8 cellular contexts compared by ENCODE assay signal in the genomic region with DNA sequence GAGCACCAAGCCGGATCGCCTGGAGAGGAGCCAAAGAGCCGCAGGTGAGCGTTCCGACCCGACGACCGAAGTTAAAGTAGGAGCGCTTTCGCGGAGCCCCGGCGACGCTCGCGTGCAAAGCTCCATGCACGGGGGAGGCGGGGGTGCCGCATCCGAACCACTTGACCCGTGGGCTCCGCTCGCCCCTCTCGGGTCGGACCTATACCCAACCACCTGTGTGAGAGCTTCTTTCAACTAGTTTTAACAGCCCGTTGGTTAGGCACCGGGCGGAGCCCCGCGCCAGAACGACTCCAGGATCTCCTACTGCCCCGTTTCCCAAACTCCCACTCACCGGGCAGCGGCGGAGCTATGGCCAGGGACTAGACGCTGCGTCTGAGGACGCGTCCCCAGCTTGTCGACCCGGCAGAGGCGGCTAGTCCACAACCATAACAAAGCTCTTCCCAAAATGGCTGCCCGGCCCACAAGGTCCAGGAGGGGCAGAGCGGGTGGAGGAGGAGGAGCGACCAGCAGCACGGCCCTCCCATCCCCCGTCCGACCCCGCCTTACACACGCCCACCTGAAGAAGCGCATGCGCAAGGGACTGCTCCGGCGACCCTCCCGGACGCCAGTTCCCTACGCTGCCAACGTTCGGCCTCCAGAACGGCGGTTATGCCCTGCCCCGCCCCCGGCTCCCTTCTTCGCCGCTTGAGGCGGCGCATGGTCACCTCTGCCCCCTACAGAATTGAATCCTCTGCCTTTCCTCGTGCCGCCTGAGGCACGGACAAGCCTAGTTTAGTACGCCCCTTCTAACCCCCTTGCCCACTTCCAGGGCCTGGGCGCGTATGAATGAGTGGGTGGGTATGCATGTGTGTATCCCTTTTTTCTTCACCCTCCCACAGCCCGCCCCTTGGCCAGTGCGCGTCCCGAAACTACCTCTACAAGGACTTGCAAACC. TPM values are rescaled to one million over a fixed set of nuclear protein-coding genes. Genes with fewer than 3 reads are reported as not detected.
DNase-seq lines count a peak whose midpoint lies in the region; ATAC-seq and TF ChIP-seq lines count a peak whose summit lies in the region.

A gene with protein sequence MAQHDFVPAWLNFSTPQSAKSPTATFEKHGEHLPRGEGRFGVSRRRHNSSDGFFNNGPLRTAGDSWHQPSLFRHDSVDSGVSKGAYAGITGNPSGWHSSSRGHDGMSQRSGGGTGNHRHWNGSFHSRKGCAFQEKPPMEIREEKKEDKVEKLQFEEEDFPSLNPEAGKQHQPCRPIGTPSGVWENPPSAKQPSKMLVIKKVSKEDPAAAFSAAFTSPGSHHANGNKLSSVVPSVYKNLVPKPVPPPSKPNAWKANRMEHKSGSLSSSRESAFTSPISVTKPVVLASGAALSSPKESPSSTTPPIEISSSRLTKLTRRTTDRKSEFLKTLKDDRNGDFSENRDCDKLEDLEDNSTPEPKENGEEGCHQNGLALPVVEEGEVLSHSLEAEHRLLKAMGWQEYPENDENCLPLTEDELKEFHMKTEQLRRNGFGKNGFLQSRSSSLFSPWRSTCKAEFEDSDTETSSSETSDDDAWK (minus strand): TSS at position 453 of the 933 bp plus-strand sequence. CDS start 27,446 bp downstream, outside the sequence.

- CTCF ChIA-PET in WTC11 (lab: Charles Lee) = interaction anchor here (1.1 to 1.2 kb wide), 3 partner anchors 168 to 244 kb away, joined by 3 to 6 read pairs (median 3); no protein-coding TSS in a partner anchor

- DNase-seq in AG08395 (ENCODE audit: low spot score) = peak; percentile 100
- peak; percentile 95 for DNase-seq in NCI-H2227 treated with DMSO at 0.1 percent for 48 hours (lab: John Stamatoyannopoulos, UW)
- DNase-seq in WTC11 (ENCODE audit: low spot score) = peak; percentile 97
- peak; percentile 98 to 99 for DNase-seq in cardiac fibroblast (ENCODE audit: low read depth in 2 of 2)
- DNase-seq in inferior parietal cortex (ENCODE audit: extremely low spot score) = peak; percentile 93
- DNase-seq in stimulated activated CD4-positive, alpha-beta T cell treated with anti-CD3 and anti-CD28 coated beads, Interleukin-12 subunit alpha, Interleukin-12 subunit beta, amount 100 ng/mL, for 24 hours (ENCODE audit: low read depth in 2 of 2) = peak; percentile 96 to 97

- H3K9me3 Mint-ChIP-seq in WTC11 = no peaks in the 10 kb centered on the region

- peak within 1 kb of the TSS; percentile 98 for H3K4me3 Mint-ChIP-seq in WTC11

- TF ChIP-seq CTCF in WTC11 (IDR thresholded peaks at IDR 0.05) = no peak
- TF ChIP-seq CTCF in cardiac fibroblast (IDR thresholded peaks at IDR 0.05; ENCODE audit: low read depth, low read length) = no peak

- H3K4me1 Mint-ChIP-seq in WTC11 = peaks cover 31% of the 10 kb centered on the region

- ATAC-seq in GM18873 (IDR thresholded peaks at IDR 0.05; ENCODE audit: low FRiP score, unreplicated experiment) (peak; percentile 54), HG03139 (IDR thresholded peaks at IDR 0.05; ENCODE audit: unreplicated experiment) (peak; percentile 52), WTC11 (peak; percentile 79)

- peaks cover 10% of the 10 kb centered on the region for H3K36me3 Mint-ChIP-seq in WTC11

- H3K4me3 ChIP-seq in cardiac fibroblast (replicated peaks in 1 of 2; ENCODE audit: low read depth in 2 of 2, low read length in 2 of 2) = peak within 1 kb of the TSS; percentile 95 to 97

- POLR2A ChIA-PET in WTC11 (lab: Charles Lee) = interaction anchor here (0.6 to 2.3 kb wide), 11 partner anchors 10 to 261 kb away, joined by 3 to 14 read pairs (median 4); a partner anchor contains a TSS

- peak within 1 kb of the TSS; percentile 99 for H3K27ac Mint-ChIP-seq in WTC11

- H3K27me3 Mint-ChIP-seq in WTC11 (ENCODE audit: low read depth) = no peaks in the 10 kb centered on the region; the same call in 1 of the 2 replicates

TF ChIP-seq in WTC11, 78 proteins besides CTCF, POLR2A, EP300 and RAD21 (continues in another document):
- 0 out of 2 replicates have a peak, but pooled peaks have one; percentile 12 for TF ChIP-seq ZNF232 (CRISPR knock-in tag; IDR thresholded peaks at IDR 0.05)
- TF ChIP-seq CREM (CRISPR knock-in tag; IDR thresholded peaks at IDR 0.05) = 0 out of 2 replicates have a peak, but pooled peaks have one; percentile 30
- TF ChIP-seq RELA (CRISPR knock-in tag; IDR thresholded peaks at IDR 0.05; ENCODE audit: borderline replicate concordance) = no peak
- TF ChIP-seq, protein P1, sequence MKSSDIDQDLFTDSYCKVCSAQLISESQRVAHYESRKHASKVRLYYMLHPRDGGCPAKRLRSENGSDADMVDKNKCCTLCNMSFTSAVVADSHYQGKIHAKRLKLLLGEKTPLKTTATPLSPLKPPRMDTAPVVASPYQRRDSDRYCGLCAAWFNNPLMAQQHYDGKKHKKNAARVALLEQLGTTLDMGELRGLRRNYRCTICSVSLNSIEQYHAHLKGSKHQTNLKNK (CRISPR knock-in tag; IDR thresholded peaks at IDR 0.05) = 0 out of 2 replicates have a peak, but pooled peaks have one; percentile 31
- TF ChIP-seq FOXP1 (CRISPR knock-in tag; IDR thresholded peaks at IDR 0.05; ENCODE audit: borderline replicate concordance) = peak; percentile 76; the same call in 1 of the 2 replicates
- TF ChIP-seq, protein P2, sequence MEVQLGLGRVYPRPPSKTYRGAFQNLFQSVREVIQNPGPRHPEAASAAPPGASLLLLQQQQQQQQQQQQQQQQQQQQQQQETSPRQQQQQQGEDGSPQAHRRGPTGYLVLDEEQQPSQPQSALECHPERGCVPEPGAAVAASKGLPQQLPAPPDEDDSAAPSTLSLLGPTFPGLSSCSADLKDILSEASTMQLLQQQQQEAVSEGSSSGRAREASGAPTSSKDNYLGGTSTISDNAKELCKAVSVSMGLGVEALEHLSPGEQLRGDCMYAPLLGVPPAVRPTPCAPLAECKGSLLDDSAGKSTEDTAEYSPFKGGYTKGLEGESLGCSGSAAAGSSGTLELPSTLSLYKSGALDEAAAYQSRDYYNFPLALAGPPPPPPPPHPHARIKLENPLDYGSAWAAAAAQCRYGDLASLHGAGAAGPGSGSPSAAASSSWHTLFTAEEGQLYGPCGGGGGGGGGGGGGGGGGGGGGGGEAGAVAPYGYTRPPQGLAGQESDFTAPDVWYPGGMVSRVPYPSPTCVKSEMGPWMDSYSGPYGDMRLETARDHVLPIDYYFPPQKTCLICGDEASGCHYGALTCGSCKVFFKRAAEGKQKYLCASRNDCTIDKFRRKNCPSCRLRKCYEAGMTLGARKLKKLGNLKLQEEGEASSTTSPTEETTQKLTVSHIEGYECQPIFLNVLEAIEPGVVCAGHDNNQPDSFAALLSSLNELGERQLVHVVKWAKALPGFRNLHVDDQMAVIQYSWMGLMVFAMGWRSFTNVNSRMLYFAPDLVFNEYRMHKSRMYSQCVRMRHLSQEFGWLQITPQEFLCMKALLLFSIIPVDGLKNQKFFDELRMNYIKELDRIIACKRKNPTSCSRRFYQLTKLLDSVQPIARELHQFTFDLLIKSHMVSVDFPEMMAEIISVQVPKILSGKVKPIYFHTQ (CRISPR knock-in tag; IDR thresholded peaks at IDR 0.05) = peak; percentile 70; the same call in 1 of the 2 replicates
- TF ChIP-seq, protein P3, sequence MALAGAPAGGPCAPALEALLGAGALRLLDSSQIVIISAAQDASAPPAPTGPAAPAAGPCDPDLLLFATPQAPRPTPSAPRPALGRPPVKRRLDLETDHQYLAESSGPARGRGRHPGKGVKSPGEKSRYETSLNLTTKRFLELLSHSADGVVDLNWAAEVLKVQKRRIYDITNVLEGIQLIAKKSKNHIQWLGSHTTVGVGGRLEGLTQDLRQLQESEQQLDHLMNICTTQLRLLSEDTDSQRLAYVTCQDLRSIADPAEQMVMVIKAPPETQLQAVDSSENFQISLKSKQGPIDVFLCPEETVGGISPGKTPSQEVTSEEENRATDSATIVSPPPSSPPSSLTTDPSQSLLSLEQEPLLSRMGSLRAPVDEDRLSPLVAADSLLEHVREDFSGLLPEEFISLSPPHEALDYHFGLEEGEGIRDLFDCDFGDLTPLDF (CRISPR knock-in tag; IDR thresholded peaks at IDR 0.05) = no peak
- TF ChIP-seq ZNF138 (CRISPR knock-in tag; conservative IDR thresholded peaks at IDR 0.05) = no peak
- no peak for TF ChIP-seq ZNF219 (CRISPR knock-in tag; IDR thresholded peaks at IDR 0.05; ENCODE audit: borderline replicate concordance)
- TF ChIP-seq, protein P4, sequence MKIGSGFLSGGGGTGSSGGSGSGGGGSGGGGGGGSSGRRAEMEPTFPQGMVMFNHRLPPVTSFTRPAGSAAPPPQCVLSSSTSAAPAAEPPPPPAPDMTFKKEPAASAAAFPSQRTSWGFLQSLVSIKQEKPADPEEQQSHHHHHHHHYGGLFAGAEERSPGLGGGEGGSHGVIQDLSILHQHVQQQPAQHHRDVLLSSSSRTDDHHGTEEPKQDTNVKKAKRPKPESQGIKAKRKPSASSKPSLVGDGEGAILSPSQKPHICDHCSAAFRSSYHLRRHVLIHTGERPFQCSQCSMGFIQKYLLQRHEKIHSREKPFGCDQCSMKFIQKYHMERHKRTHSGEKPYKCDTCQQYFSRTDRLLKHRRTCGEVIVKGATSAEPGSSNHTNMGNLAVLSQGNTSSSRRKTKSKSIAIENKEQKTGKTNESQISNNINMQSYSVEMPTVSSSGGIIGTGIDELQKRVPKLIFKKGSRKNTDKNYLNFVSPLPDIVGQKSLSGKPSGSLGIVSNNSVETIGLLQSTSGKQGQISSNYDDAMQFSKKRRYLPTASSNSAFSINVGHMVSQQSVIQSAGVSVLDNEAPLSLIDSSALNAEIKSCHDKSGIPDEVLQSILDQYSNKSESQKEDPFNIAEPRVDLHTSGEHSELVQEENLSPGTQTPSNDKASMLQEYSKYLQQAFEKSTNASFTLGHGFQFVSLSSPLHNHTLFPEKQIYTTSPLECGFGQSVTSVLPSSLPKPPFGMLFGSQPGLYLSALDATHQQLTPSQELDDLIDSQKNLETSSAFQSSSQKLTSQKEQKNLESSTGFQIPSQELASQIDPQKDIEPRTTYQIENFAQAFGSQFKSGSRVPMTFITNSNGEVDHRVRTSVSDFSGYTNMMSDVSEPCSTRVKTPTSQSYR (CRISPR knock-in tag; IDR thresholded peaks at IDR 0.05) = no peak
- TF ChIP-seq, protein P5, sequence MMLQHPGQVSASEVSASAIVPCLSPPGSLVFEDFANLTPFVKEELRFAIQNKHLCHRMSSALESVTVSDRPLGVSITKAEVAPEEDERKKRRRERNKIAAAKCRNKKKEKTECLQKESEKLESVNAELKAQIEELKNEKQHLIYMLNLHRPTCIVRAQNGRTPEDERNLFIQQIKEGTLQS (CRISPR knock-in tag; conservative IDR thresholded peaks at IDR 0.05) = no peak
- no peak for TF ChIP-seq SP1 (CRISPR knock-in tag; conservative IDR thresholded peaks at IDR 0.05)
- peak; percentile 39; the same call in 1 of the 2 replicates for TF ChIP-seq MYBL2 (CRISPR knock-in tag; IDR thresholded peaks at IDR 0.05)

RNA-seq across cellular contexts. Expression of the gene that starts here (rescaled TPM):
- total RNA-seq in WTC11 (2021) = 123 to 126 TPM (median 126 TPM) in 3 replicates

Comparison
In these comparisons a context has a peak if more than half of its experiments do, and no peak if none do; other contexts are left out.
1. Peak in every context shown above with its lines: DNase-seq, ATAC-seq and H3K4me3 ChIP-seq.